8 cellular contexts compared by ENCODE assay signal in the genomic region with DNA sequence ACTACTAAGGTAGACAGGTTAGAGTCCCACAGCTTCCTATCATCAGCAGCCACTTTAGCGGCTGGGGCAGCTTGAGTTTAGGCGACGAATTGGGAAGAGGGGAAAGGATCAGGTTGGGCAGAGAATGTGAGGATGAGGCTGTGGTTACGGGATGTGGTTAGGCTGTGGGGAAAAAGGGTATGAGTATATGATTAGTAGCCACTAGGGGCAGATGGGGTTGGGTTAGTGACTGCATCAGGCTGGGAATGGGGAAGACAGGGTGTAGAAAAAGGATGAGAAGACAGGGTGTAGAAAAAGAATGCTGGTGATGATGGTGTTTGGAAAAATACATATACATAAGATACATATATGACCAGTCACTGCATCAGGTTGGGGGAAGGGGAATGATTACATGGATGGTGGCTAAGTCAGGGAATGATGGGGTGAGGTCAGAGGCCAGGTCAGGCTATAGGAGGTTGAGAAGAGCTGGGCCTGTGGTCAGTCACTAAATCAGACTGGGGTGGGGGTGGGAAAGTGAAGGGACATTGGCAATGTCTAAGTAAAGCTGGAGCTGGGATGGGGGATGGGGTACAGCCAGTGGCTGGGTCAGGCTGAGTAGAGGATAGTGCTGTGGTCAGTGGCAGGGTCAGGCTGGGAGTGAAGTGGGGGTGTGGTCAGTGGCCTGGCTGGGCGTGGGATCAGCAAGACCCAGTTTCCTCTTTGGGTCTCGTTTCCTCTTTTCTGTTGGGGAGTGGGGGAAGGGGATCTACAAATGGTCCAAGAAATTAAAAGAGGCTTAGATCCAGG. TPM values are rescaled to one million over a fixed set of nuclear protein-coding genes. Genes with fewer than 3 reads are reported as not detected.
DNase-seq lines count a peak whose midpoint lies in the region; ATAC-seq and TF ChIP-seq lines count a peak whose summit lies in the region.

No MANE protein-coding gene starts in this region.

- H3K9me3 ChIP-seq in RWPE2 (ENCODE audit: severe bottlenecking) = no peaks in the 10 kb centered on the region
- H3K9me3 ChIP-seq in left lung = no peaks in the 10 kb centered on the region

- no peaks in the 10 kb centered on the region for H3K27me3 ChIP-seq in RWPE2 (ENCODE audit: insufficient read depth, poor library complexity, severe bottlenecking)
- no peaks in the 10 kb centered on the region for H3K27me3 ChIP-seq in left lung

- H3K27ac ChIP-seq in RWPE2 (ENCODE audit: poor library complexity, severe bottlenecking) (peak overlapping the region; percentile 87), left lung (peak overlapping the region; percentile 96 to 97), substantia nigra (ENCODE audit: low read depth, low read length, poor library complexity, severe bottlenecking) (peak overlapping the region; percentile 90)

- peak; percentile 66 for TF ChIP-seq CTCF in HFF-Myc (IDR thresholded peaks at IDR 0.05; ENCODE audit: low read depth, low read length, missing control alignments)
- peak; percentile 61 for TF ChIP-seq CTCF in RWPE2 (IDR thresholded peaks at IDR 0.05; ENCODE audit: poor library complexity, severe bottlenecking)
- TF ChIP-seq CTCF in choroid plexus epithelial cell (conservative IDR thresholded peaks at IDR 0.05; ENCODE audit: low read depth, low read length) = peak; percentile 74
- peak; percentile 36 to 58 for TF ChIP-seq CTCF in left lung (IDR thresholded peaks at IDR 0.05)

- DNase-seq in D341Med (ENCODE audit: low spot score) (peak; percentile 78), HFF-Myc (ENCODE audit: extremely low read depth, low read depth) (peak; percentile 71), RWPE2 (ENCODE audit: low spot score) (no peak), choroid plexus epithelial cell (ENCODE audit: low read depth) (peak; percentile 79), left lung (peak; percentile 87 to 93), substantia nigra (lab: John Stamatoyannopoulos, UW) (peak in 29 of 49 donors; percentile 2 to 64 (median 22))

- intact Hi-C loops in left lung (cut with DNase I) = loop anchor here in 1 of 2 donors (10.0 kb wide), 1 partner anchor 65 kb away; a partner anchor contains a TSS

- ATAC-seq in RWPE2 (ENCODE audit: low read depth) (peak; percentile 32), left lung (no peak), GM18511 (IDR thresholded peaks at IDR 0.05; ENCODE audit: unreplicated experiment) (no peak), HG03196 (IDR thresholded peaks at IDR 0.05; ENCODE audit: unreplicated experiment) (no peak)

- H3K4me3 ChIP-seq in HFF-Myc (replicated peaks; ENCODE audit: low read depth, low read length) (peak overlapping the region; percentile 83), RWPE2 (ENCODE audit: severe bottlenecking) (peak overlapping the region; percentile 8), choroid plexus epithelial cell (ENCODE audit: low read depth, low read length) (peak overlapping the region; percentile 88), left lung (peak overlapping the region; percentile 18 to 83)

- H3K4me1 ChIP-seq in RWPE2 (ENCODE audit: insufficient read depth, poor library complexity, severe bottlenecking) (peaks cover 40% of the 10 kb centered on the region), left lung (peaks cover 59 to 71% of the 10 kb centered on the region in 2 donors)

- H3K36me3 ChIP-seq in RWPE2 (ENCODE audit: low read depth) (peaks cover 52% of the 10 kb centered on the region), left lung (peaks cover 0 to 32% of the 10 kb centered on the region in 2 donors)

RNA-seq across cellular contexts. Expression of a gene that starts 2.1 kb away (rescaled TPM):
- total RNA-seq in left lung = 100 to 1,000 TPM; 314 to 471 TPM

RNA-seq across cellular contexts. Expression of a gene that starts 2.6 kb away (rescaled TPM):
- total RNA-seq in left lung = 10 to 100 TPM; 39.3 to 42.4 TPM

RNA-seq across cellular contexts. Expression of a gene that starts 19.1 kb away (rescaled TPM):
- total RNA-seq in left lung = 10 to 100 TPM; 63.3 to 71.4 TPM

RNA-seq across cellular contexts. Expression of a gene that starts 19.2 kb away (rescaled TPM):
- 10 to 100 TPM; 26.9 to 30.3 TPM for total RNA-seq in left lung

RNA-seq across cellular contexts. Expression of a gene that starts 24.2 kb away (rescaled TPM):
- 1 to 10 TPM in 1 of 2 donors, not detected in 1; 1.1 TPM for total RNA-seq in left lung

Comparison
In these comparisons a context has a peak if more than half of its experiments do, and no peak if none do; other contexts are left out.
1. H3K4me3 ChIP-seq: peak in every context shown above with its lines; median percentile 88 in choroid plexus epithelial cell; 83 in HFF-Myc; 50 in left lung; 8 in RWPE2.